Comparison of ENCODE assay signal across 22 cellular contexts in the genomic region with DNA sequence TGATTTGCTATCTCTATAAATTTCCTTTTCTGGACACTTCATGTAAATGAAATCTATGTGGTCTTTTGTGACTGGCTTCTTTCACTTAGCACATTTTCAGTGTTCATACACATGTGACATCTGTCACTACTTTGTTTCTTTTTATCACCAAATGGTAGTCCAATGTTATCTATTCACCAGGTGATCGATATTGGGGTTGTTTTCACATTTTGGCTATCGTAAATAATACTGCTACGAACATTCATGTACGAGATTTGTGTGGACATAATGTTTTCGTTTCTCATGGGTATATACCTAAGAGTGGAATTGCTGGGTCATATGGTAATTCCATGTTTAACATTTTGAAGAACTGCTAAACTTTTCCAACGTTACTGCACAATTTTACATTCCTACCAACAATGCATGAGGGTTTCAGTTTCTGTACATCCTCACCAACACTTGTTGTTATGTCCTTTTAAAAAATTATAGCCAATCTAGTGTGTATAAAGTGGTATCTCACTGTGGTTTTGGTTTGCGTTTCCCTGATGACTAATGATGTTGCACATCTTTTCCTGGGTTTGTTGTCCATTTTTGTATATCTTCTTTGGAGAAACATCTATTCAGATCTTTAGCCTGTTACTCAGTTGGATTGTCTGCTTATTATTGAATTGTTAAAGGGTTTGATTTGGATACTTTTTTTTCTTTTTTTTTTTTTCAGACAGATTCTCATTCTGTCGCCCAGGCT.
DNase-seq lines count a peak whose midpoint lies in the region; ATAC-seq, FAIRE-seq and TF ChIP-seq lines count a peak whose summit lies in the region.
"Had no signal": no experiment of that assay in that cellular context is flagged by ENCODE, and none has a peak within 500 bp of the region (broad histone marks: within the 10 kb centered on the region; RNA-seq: fewer than 3 reads in every experiment).

No MANE protein-coding gene starts in this region.

- no peaks in the 10 kb centered on the region for H3K27me3 ChIP-seq in GM12878 (replicated peaks in 1 of 2; ENCODE audit: control insufficient read depth in 2 of 2, insufficient read depth in 2 of 2, low read length in 1 of 2)
- peaks cover 14% of the 10 kb centered on the region for H3K27me3 ChIP-seq in GM23248 (replicated peaks; ENCODE audit: insufficient read depth)

- H3K36me3 ChIP-seq in HEK293 (ENCODE audit: control insufficient read depth in 2 of 2, insufficient read depth in 1 of 2, low read length in 2 of 2), result no peaks in the 10 kb centered on the region
- no peaks in the 10 kb centered on the region for H3K36me3 ChIP-seq in GM12878 (ENCODE audit: control insufficient read depth in 2 of 2, insufficient read depth in 2 of 2, low read length in 1 of 2)
- no peaks in the 10 kb centered on the region for H3K36me3 ChIP-seq in GM23248 (ENCODE audit: low read depth)

- TF ChIP-seq EP300 in GM12878 (IDR thresholded peaks at IDR 0.05; ENCODE audit: borderline replicate concordance in 1 of 2, control insufficient read depth in 1 of 2, low read depth in 2 of 2, low read length in 2 of 2), result no peak

- no peak for ATAC-seq in GM12878
- ATAC-seq: SK-N-SH treated with all-trans-retinoic acid at 6 μM for 48 hours had no signal

- no peak for TF ChIP-seq POLR2A in GM12878 (IDR thresholded peaks at IDR 0.05; ENCODE audit: low read depth, low read length)

- TF ChIP-seq CTCF in HEK293 (tag by site-specific recombination; IDR thresholded peaks at IDR 0.05) (no peak), GM12878 (IDR thresholded peaks at IDR 0.05 in 2 of 3, conservative IDR thresholded peaks at IDR 0.05 in 1 of 3; ENCODE audit: control insufficient read depth in 2 of 3, extremely low read depth in 1 of 3, insufficient read depth in 1 of 3, low read depth in 3 of 3, low read length in 3 of 3) (no peak)

- in situ Hi-C loops in GM12878 (cut with MboI), result no loop called here
- in situ Hi-C loops in GM23248 (cut with MboI), result no loop called here

- H3K4me2 ChIP-seq in GM12878 (ENCODE audit: control insufficient read depth, insufficient read depth) (no peak overlapping the region), GM23248 (ENCODE audit: unreplicated experiment) (no peak overlapping the region)

- H3K4me3 ChIP-seq in HEK293 (ENCODE audit: low read depth, low read length), result no peak overlapping the region
- no peak overlapping the region for H3K4me3 ChIP-seq in GM12878
- H3K4me3 ChIP-seq in GM23248, result no peak overlapping the region

- H3K4me1 ChIP-seq in HEK293 (ENCODE audit: control insufficient read depth, insufficient read depth, low read length) (no peaks in the 10 kb centered on the region), GM12878 (ENCODE audit: control insufficient read depth, insufficient read depth, low read length) (no peaks in the 10 kb centered on the region), GM23248 (ENCODE audit: insufficient read depth) (no peaks in the 10 kb centered on the region)

- no peak for TF ChIP-seq RAD21 in GM12878 (IDR thresholded peaks at IDR 0.05; ENCODE audit: insufficient read depth, low read depth, low read length)

- SMC1A ChIA-PET in GM12878 (lab: Charles Lee; ENCODE audit: uncharacterized antibody, unreplicated experiment), result no interaction called here

- RAD21 ChIA-PET in GM12878 (lab: Charles Lee; ENCODE audit: unreplicated experiment), result no interaction called here

- no peaks in the 10 kb centered on the region for H3F3A ChIP-seq in GM23248 (ENCODE audit: insufficient read depth)

- CTCF ChIA-PET in HEK293 (lab: Yijun Ruan, JAX), result interaction anchor here (0.6 kb wide), 1 partner anchor 96 kb away, joined by 5 read pairs; no protein-coding TSS in a partner anchor
- CTCF ChIA-PET in GM12878 (lab: Yijun Ruan, JAX), result no interaction called here

- peak; percentile 18 for FAIRE-seq in GM12878 (lab: Jason Lieb, UNC)

- H3K79me2 ChIP-seq in GM12878 (ENCODE audit: control insufficient read depth, insufficient read depth, low read length), result no peaks in the 10 kb centered on the region
- H3K79me2 ChIP-seq in GM23248 (ENCODE audit: insufficient read depth), result no peaks in the 10 kb centered on the region

- BruUV-seq in GM12878 (replicated peaks; lab: Mats Ljungman, UMichigan), result no TSS peak

- intact Hi-C loops in GM12878 (cut with micrococcal nuclease; ENCODE audit: unreplicated experiment), result no loop called here

- no peaks in the 10 kb centered on the region for H3K9me2 ChIP-seq in GM23248 (ENCODE audit: insufficient read depth)

- H3K9me3 ChIP-seq in HEK293 (ENCODE audit: control insufficient read depth, insufficient read depth, low read depth, low read length) (no peaks in the 10 kb centered on the region), GM12878 (replicated peaks; ENCODE audit: control insufficient read depth, insufficient read depth, low read length) (no peaks in the 10 kb centered on the region), GM23248 (ENCODE audit: low read depth) (no peaks in the 10 kb centered on the region)

- H2AFZ ChIP-seq in GM12878 (ENCODE audit: control insufficient read depth, low read depth, low read length) (no peak overlapping the region), GM23248 (no peak overlapping the region)

- POLR2A ChIA-PET in HEK293 (lab: Yijun Ruan, JAX) (no interaction called here), GM12878 (lab: Charles Lee) (no interaction called here)

- 25% methylated on average over 7 of the region's 8 CpGs for WGBS in GM12878 (ENCODE audit: insufficient coverage, insufficient replicate concordance, low lambda C conversion rate, missing lambda C conversion rate)
- 48 to 56% methylated on average over 8 of the region's 8 CpGs for WGBS in GM23248 (ENCODE audit: low coverage in 1 of 2, low lambda C conversion rate in 2 of 2, missing lambda C conversion rate in 2 of 2), 2 experiments

- H3K9ac ChIP-seq in GM12878 (ENCODE audit: control insufficient read depth, insufficient read depth, low read length), result no peak overlapping the region
- H3K9ac ChIP-seq in GM23248, result no peak overlapping the region

- H4K20me1 ChIP-seq in GM12878 (ENCODE audit: control insufficient read depth, insufficient read depth), result no peaks in the 10 kb centered on the region
- H4K20me1 ChIP-seq in GM23248 (ENCODE audit: insufficient read depth), result no peaks in the 10 kb centered on the region

- DNase-seq in M059J (ENCODE audit: low read depth), result peak; percentile 69
- no peak for DNase-seq in GM12878 (ENCODE audit: low read depth, low spot score)
- peak; percentile 55 for DNase-seq in iris pigment epithelial cell (ENCODE audit: low read depth)
- no peak for DNase-seq in activated CD4-positive, CD25-positive, alpha-beta regulatory T cell (lab: John Stamatoyannopoulos, UW)
- no peak for DNase-seq in GM23248
- no peak for DNase-seq in NCI-H524 treated with DMSO at 0.1 percent for 48 hours (lab: John Stamatoyannopoulos, UW)
- DNase-seq: AML-193, COR-L47, DMS 273 treated with DMSO at 0.1 percent for 48 hours, GDM1, H9, Karpas-422, MM.1S, NCI-H1417, NCI-H187 treated with DMSO at 0.1 percent for 48 hours, NCI-H2227 treated with DMSO at 0.1 percent for 48 hours, NCI-H524, SIG-M5 had no signal

- H3K27ac ChIP-seq in HEK293 (ENCODE audit: extremely low read depth, low read depth, low read length) (no peak overlapping the region), GM12878 (ENCODE audit: control insufficient read depth, insufficient read depth) (no peak overlapping the region), GM23248 (no peak overlapping the region)
- H3K27ac ChIP-seq: C4-2B, RWPE1 had no signal

TF ChIP-seq in HEK293, 187 proteins besides CTCF, POLR2A, EP300 and RAD21:
- TF ChIP-seq SETDB1 (IDR thresholded peaks at IDR 0.05; ENCODE audit: insufficient read length, low read length) (peak; percentile 64), ZNF585B (tag by site-specific recombination; IDR thresholded peaks at IDR 0.05) (peak; percentile 38; the same call in 1 of the 2 replicates), ZNF140 (tag by site-specific recombination; IDR thresholded peaks at IDR 0.05) (peak; percentile 90; the same call in 1 of the 2 replicates)
- TF ChIP-seq, protein P1, sequence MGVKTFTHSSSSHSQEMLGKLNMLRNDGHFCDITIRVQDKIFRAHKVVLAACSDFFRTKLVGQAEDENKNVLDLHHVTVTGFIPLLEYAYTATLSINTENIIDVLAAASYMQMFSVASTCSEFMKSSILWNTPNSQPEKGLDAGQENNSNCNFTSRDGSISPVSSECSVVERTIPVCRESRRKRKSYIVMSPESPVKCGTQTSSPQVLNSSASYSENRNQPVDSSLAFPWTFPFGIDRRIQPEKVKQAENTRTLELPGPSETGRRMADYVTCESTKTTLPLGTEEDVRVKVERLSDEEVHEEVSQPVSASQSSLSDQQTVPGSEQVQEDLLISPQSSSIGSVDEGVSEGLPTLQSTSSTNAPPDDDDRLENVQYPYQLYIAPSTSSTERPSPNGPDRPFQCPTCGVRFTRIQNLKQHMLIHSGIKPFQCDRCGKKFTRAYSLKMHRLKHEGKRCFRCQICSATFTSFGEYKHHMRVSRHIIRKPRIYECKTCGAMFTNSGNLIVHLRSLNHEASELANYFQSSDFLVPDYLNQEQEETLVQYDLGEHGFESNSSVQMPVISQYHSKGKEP (tag by site-specific recombination; IDR thresholded peaks at IDR 0.05), result no peak
TF ChIP-seq in HEK293: peak in this region for 3.

TF ChIP-seq in GM12878, 131 proteins besides CTCF, POLR2A, EP300 and RAD21:
- TF ChIP-seq, protein P2, sequence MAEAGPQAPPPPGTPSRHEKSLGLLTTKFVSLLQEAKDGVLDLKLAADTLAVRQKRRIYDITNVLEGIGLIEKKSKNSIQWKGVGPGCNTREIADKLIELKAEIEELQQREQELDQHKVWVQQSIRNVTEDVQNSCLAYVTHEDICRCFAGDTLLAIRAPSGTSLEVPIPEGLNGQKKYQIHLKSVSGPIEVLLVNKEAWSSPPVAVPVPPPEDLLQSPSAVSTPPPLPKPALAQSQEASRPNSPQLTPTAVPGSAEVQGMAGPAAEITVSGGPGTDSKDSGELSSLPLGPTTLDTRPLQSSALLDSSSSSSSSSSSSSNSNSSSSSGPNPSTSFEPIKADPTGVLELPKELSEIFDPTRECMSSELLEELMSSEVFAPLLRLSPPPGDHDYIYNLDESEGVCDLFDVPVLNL (IDR thresholded peaks at IDR 0.05; ENCODE audit: low read depth, low read length), result no peak
- TF ChIP-seq, protein P3, sequence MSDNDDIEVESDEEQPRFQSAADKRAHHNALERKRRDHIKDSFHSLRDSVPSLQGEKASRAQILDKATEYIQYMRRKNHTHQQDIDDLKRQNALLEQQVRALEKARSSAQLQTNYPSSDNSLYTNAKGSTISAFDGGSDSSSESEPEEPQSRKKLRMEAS (IDR thresholded peaks at IDR 0.05; ENCODE audit: low read depth, low read length), result no peak

Comparison
In these comparisons a context has a peak if more than half of its experiments do, and no peak if none do; other contexts are left out.
1. DNase-seq: peak in M059J (single experiment) and iris pigment epithelial cell (single experiment); none in GM12878 (single experiment), activated CD4-positive, CD25-positive, alpha-beta regulatory T cell (0 of 4), GM23248 (single experiment) and NCI-H524 treated with DMSO at 0.1 percent for 48 hours (single experiment).